ENCODE assay signal across 22 cellular contexts in the genomic region with DNA sequence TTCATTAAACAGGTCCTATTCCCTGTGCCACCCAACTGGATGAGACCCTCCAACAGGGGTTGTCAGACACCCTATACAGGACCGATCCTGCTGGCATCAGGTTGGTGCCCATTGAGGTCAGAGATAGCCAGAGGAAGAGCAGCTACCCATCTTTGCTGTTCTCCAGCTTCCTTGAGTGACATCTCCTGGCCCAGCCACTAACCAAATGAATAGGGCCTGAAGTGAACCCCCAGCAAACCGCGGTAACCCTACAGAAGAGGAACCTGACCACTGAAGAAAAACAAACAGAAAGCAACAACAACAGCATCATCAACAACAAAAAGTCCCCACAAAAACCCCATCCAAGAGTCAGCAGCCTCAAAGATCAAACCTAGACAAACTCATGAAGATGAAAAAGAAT.
"Had no signal": no experiment of that assay in that cellular context is flagged by ENCODE, and none has a peak within 500 bp of the region (broad histone marks: within the 10 kb centered on the region; RNA-seq: fewer than 3 reads in every experiment).

No MANE protein-coding gene starts in this region.

- H3K36me3 ChIP-seq: lower lobe of right lung, tibial artery had no signal

- H3K27me3 Mint-ChIP-seq: activated B cell treated with CpG ODN at 0.5 μM for 24 hours; activated naive CD8-positive, alpha-beta T cell; natural killer cell treated with Interleukin-12 subunit alpha and Interleukin-12 subunit beta and Interleukin-15 and Interleukin-18, amount 100 ng/mL, for 72 hours; stimulated activated naive CD8-positive, alpha-beta T cell treated with anti-CD3 and anti-CD28 coated beads, Interleukin-15, amount 100 ng/mL, for 72 hours had no signal

- H3K9me3 Mint-ChIP-seq: activated T-cell treated with anti-CD3 and anti-CD28 coated beads, Interleukin-2, amount 50 U/mL, for 4 hours; activated T-helper 2 cell treated with anti-CD3 and anti-CD28 coated beads, Interferon-gamma antibody, Interleukin-2, Interleukin-4, amounts not matched to agents 10 μg/mL and 5 μg/mL and 100 μg/mL, durations not matched to agents 14 hours and 24 hours and 36 hours had no signal

- H3K36me3 Mint-ChIP-seq: activated naive CD8-positive, alpha-beta T cell; immature natural killer cell had no signal

- DNase-seq: activated B cell treated with CpG ODN at 0.5 μM for 24 hours; activated CD4-positive, alpha-beta T cell treated with anti-CD3 and anti-CD28 coated beads for 36 hours; activated CD4-positive, alpha-beta T cell treated with anti-CD3 and anti-CD28 coated beads, Interleukin-2, amount 50 U/mL, for 4 hours; activated CD8-positive, alpha-beta memory T cell treated with anti-CD3 and anti-CD28 coated beads, Interleukin-2, amount 50 U/mL, for 48 hours; activated naive CD4-positive, alpha-beta T cell; activated T-cell treated with anti-CD3 and anti-CD28 coated beads, Interleukin-2, amount 50 U/mL, for 4 hours; central memory CD4-positive, alpha-beta T cell; dermis blood vessel endothelial cell; effector CD8-positive, alpha-beta T cell; erythroblast; foreskin fibroblast; immature natural killer cell; lower lobe of right lung; nucleus accumbens; stimulated activated CD4-positive, alpha-beta T cell treated with anti-CD3 and anti-CD28 coated beads, Interleukin-12 subunit alpha, Interleukin-12 subunit beta, amount 100 ng/mL, for 4 hours; stimulated activated naive CD8-positive, alpha-beta T cell treated with anti-CD3 and anti-CD28 coated beads, Interleukin-15, amount 100 ng/mL, for 72 hours; T1000; tibial artery had no signal

- H3K9me3 ChIP-seq: lower lobe of right lung, tibial artery had no signal

- H3K4me3 Mint-ChIP-seq: activated B cell treated with CpG ODN at 0.5 μM for 24 hours; activated CD4-positive, alpha-beta T cell treated with anti-CD3 and anti-CD28 coated beads for 36 hours; activated naive CD8-positive, alpha-beta T cell; activated T-cell treated with anti-CD3 and anti-CD28 coated beads, Interleukin-2, amount 50 U/mL, for 4 hours; immature natural killer cell; natural killer cell treated with Interleukin-12 subunit alpha and Interleukin-12 subunit beta and Interleukin-15 and Interleukin-18, amount 100 ng/mL, for 72 hours; stimulated activated naive CD8-positive, alpha-beta T cell treated with anti-CD3 and anti-CD28 coated beads, Interleukin-15, amount 100 ng/mL, for 72 hours had no signal

- ATAC-seq: activated CD4-positive, alpha-beta T cell treated with anti-CD3 and anti-CD28 coated beads for 36 hours; activated T-cell treated with anti-CD3 and anti-CD28 coated beads, Interleukin-2, amount 50 U/mL, for 4 hours; left lobe of liver; lower lobe of right lung; natural killer cell treated with Interleukin-12 subunit alpha and Interleukin-12 subunit beta and Interleukin-15 and Interleukin-18, amount 100 ng/mL, for 72 hours; stimulated activated naive CD8-positive, alpha-beta T cell treated with anti-CD3 and anti-CD28 coated beads, Interleukin-15, amount 100 ng/mL, for 72 hours had no signal

- H3K27me3 ChIP-seq: tibial artery had no signal

- H3K27ac Mint-ChIP-seq: activated B cell treated with CpG ODN at 0.5 μM for 24 hours; activated CD4-positive, alpha-beta T cell treated with anti-CD3 and anti-CD28 coated beads for 36 hours; activated naive CD8-positive, alpha-beta T cell; activated T-helper 2 cell treated with anti-CD3 and anti-CD28 coated beads, Interferon-gamma antibody, Interleukin-2, Interleukin-4, amounts not matched to agents 10 μg/mL and 5 μg/mL and 100 μg/mL, durations not matched to agents 14 hours and 24 hours and 36 hours; immature natural killer cell; natural killer cell treated with Interleukin-12 subunit alpha and Interleukin-12 subunit beta and Interleukin-15 and Interleukin-18, amount 100 ng/mL, for 72 hours; stimulated activated naive CD8-positive, alpha-beta T cell treated with anti-CD3 and anti-CD28 coated beads, Interleukin-15, amount 100 ng/mL, for 72 hours had no signal

- H3K4me3 ChIP-seq: lower lobe of right lung, tibial artery had no signal

- H3K4me1 Mint-ChIP-seq: activated B cell treated with CpG ODN at 0.5 μM for 24 hours; activated CD4-positive, alpha-beta T cell treated with anti-CD3 and anti-CD28 coated beads for 36 hours; immature natural killer cell; stimulated activated naive CD8-positive, alpha-beta T cell treated with anti-CD3 and anti-CD28 coated beads, Interleukin-15, amount 100 ng/mL, for 72 hours had no signal

- H3K4me1 ChIP-seq: lower lobe of right lung, tibial artery had no signal

- H3K27ac ChIP-seq: lower lobe of right lung, tibial artery had no signal
